ENCODE assay signal across 8 cellular contexts in genomic region chr7:35799846-35800717, GRCh38. TPM values are rescaled to one million over a fixed set of nuclear protein-coding genes. Genes with fewer than 3 reads are reported as not detected.
DNase-seq lines count a peak whose midpoint lies in the region; FAIRE-seq and TF ChIP-seq lines count a peak whose summit lies in the region.

No MANE protein-coding gene starts in this region.

- H2AK5ac ChIP-seq in H9 (ENCODE audit: insufficient read length, low read length): no peak overlapping the region
- no peak overlapping the region for H2AK5ac ChIP-seq in neuronal stem cell (ENCODE audit: low read depth, low read length)

- H3K79me2 ChIP-seq in H9 (ENCODE audit: insufficient read depth, low read length): peaks cover 23% of the 10 kb centered on the region
- peaks cover 46% of the 10 kb centered on the region for H3K79me2 ChIP-seq in Loucy (ENCODE audit: insufficient read depth, low read length)

- peak overlapping the region; percentile 94 to 96 for H3K4me3 Mint-ChIP-seq in H9

- H3K23ac ChIP-seq in H9 (ENCODE audit: insufficient read length, low read depth, low read length): no peak overlapping the region
- H3K23ac ChIP-seq in neuronal stem cell (ENCODE audit: low read depth, low read length, poor library complexity): peak overlapping the region; percentile 76

- peak overlapping the region; percentile 93 for H4K5ac ChIP-seq in H9 (ENCODE audit: insufficient read length, low read depth, low read length)

- no peak overlapping the region for H2BK20ac ChIP-seq in H9 (ENCODE audit: low read depth, low read length, poor library complexity, severe bottlenecking)

- no peaks in the 10 kb centered on the region for H3K9me3 Mint-ChIP-seq in H9

- TF ChIP-seq CTCF in H9 (conservative IDR thresholded peaks at IDR 0.05): no peak
- no peak for TF ChIP-seq CTCF in Loucy (conservative IDR thresholded peaks at IDR 0.05; ENCODE audit: low read length)
- TF ChIP-seq CTCF in RWPE1 (conservative IDR thresholded peaks at IDR 0.05; ENCODE audit: low read depth): no peak
- TF ChIP-seq CTCF in suprapubic skin (IDR thresholded peaks at IDR 0.05): no peak

- FAIRE-seq in frontal cortex (lab: Jason Lieb, UNC): no peak

- H3K4me1 Mint-ChIP-seq in H9: peaks cover 30 to 31% of the 10 kb centered on the region in 2 experiments

- no peaks in the 10 kb centered on the region for H3K79me1 ChIP-seq in H9 (ENCODE audit: insufficient read depth, low read depth, low read length, poor library complexity, severe bottlenecking)
- H3K79me1 ChIP-seq in neuronal stem cell (ENCODE audit: low read depth, low read length): peaks cover 5% of the 10 kb centered on the region

- H4K20me1 ChIP-seq in H9 (ENCODE audit: control insufficient read depth, insufficient read depth, insufficient read length) (no peaks in the 10 kb centered on the region), Loucy (ENCODE audit: insufficient read depth, low read length, poor library complexity, severe bottlenecking) (peaks cover 34% of the 10 kb centered on the region)

- H3K9ac ChIP-seq in H9 (ENCODE audit: extremely low read depth, insufficient read length, low read length) (peak overlapping the region; percentile 92), Loucy (ENCODE audit: low read depth, low read length, poor library complexity, severe bottlenecking) (peak overlapping the region; percentile 90), neuronal stem cell (ENCODE audit: low read depth, low read length, poor library complexity) (peak overlapping the region; percentile 89)

- no peak overlapping the region for H3K4ac ChIP-seq in H9 (ENCODE audit: low read depth, low read length)
- H3K4ac ChIP-seq in neuronal stem cell (ENCODE audit: low read length): peak overlapping the region; percentile 54

- H4K8ac ChIP-seq in H9 (replicated peaks; ENCODE audit: insufficient read length, low read depth, low read length) (no peak overlapping the region), neuronal stem cell (ENCODE audit: low read depth, low read length) (no peak overlapping the region)

- no peak for TF ChIP-seq POLR2A in suprapubic skin (IDR thresholded peaks at IDR 0.05)

- CTCF ChIA-PET in RWPE1 (lab: Yijun Ruan, JAX): interaction anchor here (0.7 to 0.9 kb wide), 4 partner anchors 90 to 959 kb away, joined by 3 read pairs; no protein-coding TSS in a partner anchor

- H3K27ac ChIP-seq in H9 (ENCODE audit: insufficient read length, low read depth, low read length) (peak overlapping the region; percentile 86), RWPE1 (peak overlapping the region; percentile 99), neuronal stem cell (replicated peaks; ENCODE audit: low read length) (peak overlapping the region; percentile 92), suprapubic skin (peak overlapping the region; percentile 99)

- H2BK5ac ChIP-seq in H9 (ENCODE audit: insufficient read length, low read length) (peak overlapping the region; percentile 79), neuronal stem cell (ENCODE audit: low read length) (peak overlapping the region; percentile 76)

- H2BK12ac ChIP-seq in H9 (ENCODE audit: insufficient read length, low read depth, low read length): no peak overlapping the region
- H2BK12ac ChIP-seq in neuronal stem cell (ENCODE audit: low read length): no peak overlapping the region

- H3K9me3 ChIP-seq in H9 (ENCODE audit: control insufficient read depth, low read depth, low read length) (no peaks in the 10 kb centered on the region), Loucy (ENCODE audit: insufficient read depth, low read depth, low read length) (no peaks in the 10 kb centered on the region), neuronal stem cell (replicated peaks in 1 of 2; ENCODE audit: control insufficient read depth in 2 of 2, insufficient read depth in 1 of 2, low read depth in 1 of 2, low read length in 2 of 2) (peaks cover 0 to 5% of the 10 kb centered on the region in 2 donors), suprapubic skin (no peaks in the 10 kb centered on the region)

- peak overlapping the region; percentile 41 for H2AFZ ChIP-seq in H9 (ENCODE audit: low read length)
- peak overlapping the region; percentile 82 for H2AFZ ChIP-seq in Loucy (ENCODE audit: low read length)
- peak overlapping the region; percentile 91 for H2AFZ ChIP-seq in neuronal stem cell (ENCODE audit: low read length)

- H3K4me1 ChIP-seq in H9 (ENCODE audit: insufficient read depth, low read length) (peaks cover 5% of the 10 kb centered on the region; the same call in 1 of the 2 replicates), Loucy (ENCODE audit: insufficient read depth, low read length, poor library complexity, severe bottlenecking) (peaks cover 38% of the 10 kb centered on the region), neuronal stem cell (ENCODE audit: control insufficient read depth in 2 of 2, insufficient read depth in 1 of 2, low read depth in 1 of 2, low read length in 2 of 2) (peaks cover 0 to 14% of the 10 kb centered on the region in 2 donors), suprapubic skin (peaks cover 33% of the 10 kb centered on the region)

- no peaks in the 10 kb centered on the region for H3K27me3 Mint-ChIP-seq in H9 (ENCODE audit: low read depth)

- no peak overlapping the region for H2BK15ac ChIP-seq in H9 (ENCODE audit: low read depth, low read length)
- no peak overlapping the region for H2BK15ac ChIP-seq in neuronal stem cell (ENCODE audit: low read length)

- no peak overlapping the region for H4K91ac ChIP-seq in H9 (ENCODE audit: insufficient read length, low read depth, low read length)
- peak overlapping the region; percentile 24 for H4K91ac ChIP-seq in neuronal stem cell (ENCODE audit: low read depth, low read length, poor library complexity)

- H3K4me3 ChIP-seq in Loucy (ENCODE audit: low read length, poor library complexity, severe bottlenecking) (peak overlapping the region; percentile 86), neuronal stem cell (ENCODE audit: low read length in 2 of 2) (peak overlapping the region; percentile 68 to 84), suprapubic skin (peak overlapping the region; percentile 95)

- H3K36me3 ChIP-seq in Loucy (ENCODE audit: insufficient read depth, low read length) (no peaks in the 10 kb centered on the region), neuronal stem cell (replicated peaks in 1 of 2; ENCODE audit: control insufficient read depth in 2 of 2, insufficient read depth in 2 of 2, low read length in 2 of 2) (no peaks in the 10 kb centered on the region), suprapubic skin (no peaks in the 10 kb centered on the region)

- H3K14ac ChIP-seq in H9 (ENCODE audit: insufficient read depth, low read length) (peak overlapping the region; percentile 98), neuronal stem cell (ENCODE audit: low read length) (no peak overlapping the region)

- in situ Hi-C loops in G401 (cut with HindIII; ENCODE audit: low sequenced_read_pairs): no loop called here

- no CpG with 5 or more reads among the region's 37 CpGs for WGBS in H9 (ENCODE audit: extremely low coverage, insufficient read length, low lambda C conversion rate)
- WGBS in neuronal stem cell (ENCODE audit: extremely low coverage in 2 of 2, insufficient read length in 2 of 2, insufficient replicate concordance in 1 of 2), 2 donors: no CpG with 5 or more reads among the region's 37 CpGs
- 6% methylated on average over 15 of the region's 37 CpGs for WGBS in suprapubic skin

- H3K56ac ChIP-seq in H9 (ENCODE audit: insufficient read length, low read depth, low read length): peak overlapping the region; percentile 95

- H3K4me2 ChIP-seq in H9 (ENCODE audit: insufficient read depth, insufficient read length, low read length) (peak overlapping the region; percentile 69), Loucy (ENCODE audit: low read depth, low read length, poor library complexity, severe bottlenecking) (peak overlapping the region; percentile 99), neuronal stem cell (ENCODE audit: insufficient read depth, low read length, poor library complexity, severe bottlenecking) (peak overlapping the region; percentile 80)

- no peaks in the 10 kb centered on the region for H3K27me3 ChIP-seq in H9 (ENCODE audit: insufficient read depth, low read length)
- no peaks in the 10 kb centered on the region for H3K27me3 ChIP-seq in Loucy (ENCODE audit: insufficient read depth, low read length, poor library complexity, severe bottlenecking)
- no peaks in the 10 kb centered on the region for H3K27me3 ChIP-seq in neuronal stem cell (ENCODE audit: control insufficient read depth in 3 of 3, insufficient read depth in 3 of 3, low read depth in 1 of 3, low read length in 3 of 3)
- H3K27me3 ChIP-seq in suprapubic skin: no peaks in the 10 kb centered on the region

- POLR2A ChIA-PET in RWPE1 (lab: Yijun Ruan, JAX; ENCODE audit: low non-redundant PET): interaction anchor here (0.5 to 1.0 kb wide), 2 partner anchors 90 to 553 kb away, joined by 3 to 4 read pairs; no protein-coding TSS in a partner anchor

- no peaks in the 10 kb centered on the region for H3K9me2 ChIP-seq in Loucy (replicated peaks; ENCODE audit: low read depth, low read length)

- H3T11ph ChIP-seq in H9 (ENCODE audit: low read length): no peak overlapping the region

- H3K23me2 ChIP-seq in H9 (ENCODE audit: insufficient read length, low read depth, low read length, poor library complexity, severe bottlenecking): peaks cover 4% of the 10 kb centered on the region

- peaks cover 0 to 3% (median 0%) of the 10 kb centered on the region in 3 experiments; a peak in 1 of 7 replicates for H3K36me3 Mint-ChIP-seq in H9 (ENCODE audit: insufficient read depth in 1 of 3, low read depth in 3 of 3)

- H3K27ac Mint-ChIP-seq in H9: peak overlapping the region; percentile 98 to 100 (median 100)

- H2BK120ac ChIP-seq in H9 (ENCODE audit: low read depth, low read length, poor library complexity, severe bottlenecking) (no peak overlapping the region), neuronal stem cell (ENCODE audit: low read depth, low read length) (no peak overlapping the region)

- H3K18ac ChIP-seq in H9 (ENCODE audit: insufficient read length, low read depth, low read length) (peak overlapping the region; percentile 97), neuronal stem cell (ENCODE audit: low read length) (peak overlapping the region; percentile 96)

- peak; percentile 90 for DNase-seq in G401 (ENCODE audit: low spot score)
- peak; percentile 95 for DNase-seq in H9
- DNase-seq in RWPE1 (ENCODE audit: low spot score): peak; percentile 73
- peak; percentile 75 for DNase-seq in activated gamma-delta T cell treated with Interleukin-2 at 50 U/mL for 16 hours
- DNase-seq in frontal cortex (ENCODE audit: low spot score in 2 of 2): peak; percentile 42 to 51
- peak; percentile 92 for DNase-seq in neuronal stem cell (ENCODE audit: low spot score)
- DNase-seq in suprapubic skin (ENCODE audit: low spot score in 2 of 2): peak; percentile 92 to 93

- H3F3A ChIP-seq in Loucy (ENCODE audit: low read depth): no peaks in the 10 kb centered on the region

- no peak for TF ChIP-seq EP300 in suprapubic skin (IDR thresholded peaks at IDR 0.05)

RNA-seq across cellular contexts. Expression of gene SEPTIN7, which starts 0.8 kb away (rescaled TPM):
- 149 and 244 TPM in 2 replicates for total RNA-seq in G401 (2014; rRNA removed; shearing (Covaris generic))
- total RNA-seq in H9 (2021): 184 and 188 TPM in 2 replicates
- total RNA-seq in frontal cortex: 271 TPM
- polyA plus RNA-seq in neuronal stem cell (2013, experiment 1 of 2): 177 TPM
- 172 TPM for polyA plus RNA-seq in neuronal stem cell (2013, experiment 2 of 2)
- total RNA-seq in suprapubic skin: 100 to 1,000 TPM; 110 to 140 (median 127) TPM

Comparison
In these comparisons a context has a peak if more than half of its experiments do, and no peak if none do; other contexts are left out.
1. Peak in every context shown above with its lines: DNase-seq, H3K4me3 ChIP-seq and H3K27ac ChIP-seq.
2. H2AFZ ChIP-seq: peak in every context shown above with its lines; median percentile 91 in neuronal stem cell; 82 in Loucy; 41 in H9.